ENCODE assay signal across 35 cellular contexts in genomic region chr7:144415858-144416257, GRCh38. TPM values are rescaled to one million over a fixed set of nuclear protein-coding genes. Genes with fewer than 3 reads are reported as not detected.
"Had no signal": no experiment of that assay in that cellular context is flagged by ENCODE, and none has a peak within 500 bp of the region (broad histone marks: within the 10 kb centered on the region; RNA-seq: fewer than 3 reads in every experiment).

No MANE protein-coding gene starts in this region.

- ATAC-seq: activated naive CD8-positive, alpha-beta T cell treated with anti-CD3 and anti-CD28 coated beads, Interleukin-2, amount 50 U/mL, for 24 hours; activated T-cell treated with anti-CD3 and anti-CD28 coated beads, Interleukin-2, amount 50 U/mL, for 4 hours; PC-3; Right ventricle myocardium inferior; SK-N-SH treated with all-trans-retinoic acid at 6 μM for 48 hours had no signal

- H3K4me1 ChIP-seq: Peyer's patch had no signal

- DNase-seq: activated B cell treated with CpG ODN at 0.5 μM for 24 hours; activated CD4-positive, alpha-beta memory T cell treated with anti-CD3 and anti-CD28 coated beads for 36 hours; activated CD4-positive, alpha-beta T cell treated with anti-CD3 and anti-CD28 coated beads for 4 hours; activated CD4-positive, alpha-beta T cell treated with anti-CD3 and anti-CD28 coated beads, Interleukin-2, amount 50 U/mL, for 1 hour; activated CD4-positive, CD25-positive, alpha-beta regulatory T cell treated with anti-CD3 and anti-CD28 coated beads, Interleukin-2, amount 50 U/mL, for 72 hours; activated CD8-positive, alpha-beta memory T cell treated with anti-CD3 and anti-CD28 coated beads, Interleukin-2, amount 50 U/mL, for 4 hours; activated effector memory CD4-positive, alpha-beta T cell treated with Interleukin-2 at 50 U/mL for 16 hours; activated naive CD4-positive, alpha-beta T cell treated with anti-CD3 and anti-CD28 coated beads, Interleukin-2, amount 10 ng/mL, durations not matched to agents 7 days and 5 days; activated naive CD8-positive, alpha-beta T cell treated with anti-CD3 and anti-CD28 coated beads, Interleukin-2, amount 50 U/mL, for 24 hours; activated T-cell treated with anti-CD3 and anti-CD28 coated beads for 4 hours; activated T-cell treated with anti-CD3 and anti-CD28 coated beads, Interleukin-2, amount 50 U/mL, for 4 hours; anterior cingulate cortex; central memory CD4-positive, alpha-beta T cell; NCI-H1105; NCI-H1417 treated with DMSO at 0.1 percent for 48 hours; NCI-H187 treated with DMSO at 0.1 percent for 48 hours; NCI-H2081; NCI-H510A; NCI-H526; NCI-H748 treated with DMSO at 0.1 percent for 48 hours; NK-92 treated with Interleukin-12 subunit alpha and Interleukin-12 subunit beta, amount 100 ng/mL, for 24 hours; PC-3; Peyer's patch; RPMI8226; SIG-M5; SW 1271; T-helper 1 cell; T-helper 2 cell; T-helper 9 cell had no signal

- H3K27me3 ChIP-seq: Peyer's patch had no signal

- H3K4me3 ChIP-seq: Peyer's patch had no signal

- H3K27ac ChIP-seq: KMS-11, Peyer's patch, VCaP had no signal

- H3K36me3 ChIP-seq: Peyer's patch had no signal

- H3K9me3 ChIP-seq: Peyer's patch had no signal

RNA-seq across cellular contexts. Expression of gene NOBOX, which starts 12.4 kb away (rescaled TPM):
- total RNA-seq: activated B cell treated with CpG ODN at 0.5 μM for 24 hours; activated CD4-positive, alpha-beta memory T cell treated with anti-CD3 and anti-CD28 coated beads for 36 hours; activated T-cell treated with anti-CD3 and anti-CD28 coated beads, Interleukin-2, amount 50 U/mL, for 4 hours; LHCN-M2; PC-3; Peyer's patch; Right ventricle myocardium inferior; SK-MEL-5 had no signal
